Comparison of ENCODE assay signal across 8 cellular contexts in genomic region chr1:89198500-89199072, GRCh38. TPM values are rescaled to one million over a fixed set of nuclear protein-coding genes. Genes with fewer than 3 reads are reported as not detected.
DNase-seq lines count a peak whose midpoint lies in the region; ATAC-seq and TF ChIP-seq lines count a peak whose summit lies in the region.

Gene GBP4, minus strand, starts transcription at chr1:89198942. Its CDS starts 108 bp downstream, at chr1:89198834.

- no peak within 1 kb of the TSS for H4K5ac ChIP-seq in IMR-90 (ENCODE audit: low read depth, low read length)

- H3K27me3 Mint-ChIP-seq in nephron progenitor cell (ENCODE audit: low read depth, poor library complexity): no peaks in the 10 kb centered on the region

- no peak within 1 kb of the TSS for H2BK5ac ChIP-seq in IMR-90 (ENCODE audit: low read depth, low read length, poor library complexity, severe bottlenecking)

- ATAC-seq in GM19397 (IDR thresholded peaks at IDR 0.05; ENCODE audit: unreplicated experiment): peak; percentile 42
- peak; percentile 64 for ATAC-seq in IMR-90 (ENCODE audit: low read depth)
- no peak for ATAC-seq in SK-N-SH treated with all-trans-retinoic acid at 6 μM for 48 hours

- H2AK9ac ChIP-seq in IMR-90 (replicated peaks; ENCODE audit: low read depth, low read length, poor library complexity): no peak within 1 kb of the TSS

- intact Hi-C loops in IMR-90 (cut with micrococcal nuclease): no loop called here

- H3K23ac ChIP-seq in IMR-90 (ENCODE audit: low read depth, low read length): no peak within 1 kb of the TSS

- no peaks in the 10 kb centered on the region for H3K9me3 ChIP-seq in IMR-90 (ENCODE audit: control insufficient read depth, insufficient read depth, low read length)

- no peak for TF ChIP-seq RAD21 in IMR-90 (IDR thresholded peaks at IDR 0.05; ENCODE audit: low read length)

- H3K18ac ChIP-seq in IMR-90 (ENCODE audit: low read depth, low read length): no peak within 1 kb of the TSS

- in situ Hi-C loops in IMR-90 (cut with MboI; ENCODE audit: low sequenced_read_pairs): no loop called here

- no peak within 1 kb of the TSS for H2AK5ac ChIP-seq in IMR-90 (ENCODE audit: low read depth, low read length)

- H3K79me1 ChIP-seq in IMR-90 (ENCODE audit: low read depth in 1 of 2, low read length in 2 of 2): no peaks in the 10 kb centered on the region

- H3K56ac ChIP-seq in IMR-90 (ENCODE audit: extremely low read depth, insufficient read depth, low read length): no peak within 1 kb of the TSS

- dilution Hi-C loops in IMR-90 (cut with HindIII; ENCODE audit: low sequenced_read_pairs, unreplicated experiment): no loop called here

- peak within 1 kb of the TSS; percentile 69 for H2AFZ ChIP-seq in IMR-90 (replicated peaks; ENCODE audit: low read length, poor library complexity)

- peak within 1 kb of the TSS; percentile 34 for H3K4me3 ChIP-seq in IMR-90 (ENCODE audit: insufficient read depth, low read depth, low read length)

- peak; percentile 47 for DNase-seq in AG20443 (ENCODE audit: low spot score)
- peak; percentile 3 for DNase-seq in IMR-90
- DNase-seq in activated CD8-positive, alpha-beta memory T cell treated with anti-CD3 and anti-CD28 coated beads for 48 hours (ENCODE audit: low read depth in 2 of 3, low spot score in 2 of 3): peak in 2 of 3 experiments; percentile 14 to 15
- peak; percentile 5 to 19 for DNase-seq in erythroblast (lab: John Stamatoyannopoulos, UW)
- no peak for DNase-seq in nephron progenitor cell
- peak; percentile 29 for DNase-seq in superior temporal gyrus (ENCODE audit: extremely low spot score)

- no peak within 1 kb of the TSS; the same call in 1 of the 2 replicates for H3K9ac ChIP-seq in IMR-90 (ENCODE audit: low read depth, low read length)

- H3K4me1 Mint-ChIP-seq in nephron progenitor cell: peaks cover 13% of the 10 kb centered on the region

- no peaks in the 10 kb centered on the region for H3K4me1 ChIP-seq in IMR-90 (ENCODE audit: control insufficient read depth, insufficient read depth, low read length)

- no peak within 1 kb of the TSS for H2BK120ac ChIP-seq in IMR-90 (ENCODE audit: low read depth, low read length)

- TF ChIP-seq POLR2A in IMR-90 (IDR thresholded peaks at IDR 0.05; ENCODE audit: low read depth, low read length): no peak
- no peak for TF ChIP-seq POLR2A in erythroblast (IDR thresholded peaks at IDR 0.05; ENCODE audit: low read length)

- no TSS peak for BruUV-seq in IMR-90 (replicated peaks; lab: Mats Ljungman, UMichigan)

- no peak within 1 kb of the TSS for H4K91ac ChIP-seq in IMR-90 (ENCODE audit: insufficient read depth, low read depth, low read length)

- H3K14ac ChIP-seq in IMR-90 (replicated peaks; ENCODE audit: low read depth, low read length): no peak within 1 kb of the TSS

- 0% methylated on average over 3 of the region's 20 CpGs; no CpG with 5 or more reads in 1 of the 2 experiments for WGBS in IMR-90 (ENCODE audit: extremely low coverage in 2 of 2, insufficient read length in 1 of 2), 2 experiments

- H3K27me3 ChIP-seq in IMR-90 (ENCODE audit: control insufficient read depth, insufficient read depth, low read length): peaks cover 3% of the 10 kb centered on the region

- CTCF ChIA-PET in IMR-90 (lab: Yijun Ruan, JAX): no interaction called here

- H3K4ac ChIP-seq in IMR-90 (ENCODE audit: low read depth, low read length): no peak within 1 kb of the TSS

- TF ChIP-seq CTCF in IMR-90 (conservative IDR thresholded peaks at IDR 0.05; ENCODE audit: low read depth, low read length) (no peak), nephron progenitor cell (IDR thresholded peaks at IDR 0.05) (no peak)

- no peak within 1 kb of the TSS for H4K8ac ChIP-seq in IMR-90 (ENCODE audit: low read depth in 2 of 2, low read length in 2 of 2)

- no peak within 1 kb of the TSS for H3K27ac ChIP-seq in IMR-90 (ENCODE audit: insufficient read depth, low read length)

- no peak within 1 kb of the TSS for H2BK15ac ChIP-seq in IMR-90 (ENCODE audit: low read depth, low read length)

- POLR2A ChIA-PET in IMR-90 (lab: Charles Lee; ENCODE audit: unreplicated experiment): no interaction called here

- peak within 1 kb of the TSS; percentile 85 for H3K4me2 ChIP-seq in IMR-90 (ENCODE audit: low read depth, low read length)

- H4K20me1 ChIP-seq in IMR-90 (ENCODE audit: insufficient read depth, low read length): no peaks in the 10 kb centered on the region

- H3K9me3 Mint-ChIP-seq in nephron progenitor cell: no peaks in the 10 kb centered on the region

- H3K36me3 Mint-ChIP-seq in nephron progenitor cell (ENCODE audit: low read depth): no peaks in the 10 kb centered on the region

- no peaks in the 10 kb centered on the region for H3K9me1 ChIP-seq in IMR-90 (ENCODE audit: insufficient read depth, low read length)

- no peak within 1 kb of the TSS for H3K4me3 Mint-ChIP-seq in nephron progenitor cell

- no peak within 1 kb of the TSS for H2BK20ac ChIP-seq in IMR-90 (ENCODE audit: low read depth, low read length)

- H3K36me3 ChIP-seq in IMR-90 (ENCODE audit: control insufficient read depth, insufficient read depth, low read length): no peaks in the 10 kb centered on the region

- H3K27ac Mint-ChIP-seq in nephron progenitor cell: peak within 1 kb of the TSS; percentile 52

TF ChIP-seq in IMR-90, 13 proteins besides CTCF, POLR2A, EP300 and RAD21:
- TF ChIP-seq RFX5 (IDR thresholded peaks at IDR 0.05; ENCODE audit: low read depth, low read length) (no peak), RCOR1 (IDR thresholded peaks at IDR 0.05; ENCODE audit: insufficient replicate concordance, low read length) (no peak), FOS (IDR thresholded peaks at IDR 0.05; ENCODE audit: low read depth, low read length) (no peak), CHD1 (IDR thresholded peaks at IDR 0.05; ENCODE audit: low read depth, low read length) (no peak), SMC3 (IDR thresholded peaks at IDR 0.05; ENCODE audit: low read depth, low read length) (no peak)
TF ChIP-seq in IMR-90: peak in this region for 0.

TF ChIP-seq in SK-N-SH treated with all-trans-retinoic acid at 6 μM for 48 hours, 23 proteins besides CTCF, POLR2A, EP300 and RAD21:
- TF ChIP-seq SNAI2 (CRISPR knock-in tag; IDR thresholded peaks at IDR 0.05) (no peak), TOX (CRISPR knock-in tag; IDR thresholded peaks at IDR 0.05; ENCODE audit: borderline replicate concordance) (no peak), RARB (CRISPR knock-in tag; IDR thresholded peaks at IDR 0.05) (no peak), ISL1 (CRISPR knock-in tag; IDR thresholded peaks at IDR 0.05) (no peak), ZNF565 (CRISPR knock-in tag; conservative IDR thresholded peaks at IDR 0.05; ENCODE audit: low read depth) (no peak), ESRRG (CRISPR knock-in tag; IDR thresholded peaks at IDR 0.05) (no peak), GLIS3 (CRISPR knock-in tag; IDR thresholded peaks at IDR 0.05) (no peak)
- TF ChIP-seq, protein P1, sequence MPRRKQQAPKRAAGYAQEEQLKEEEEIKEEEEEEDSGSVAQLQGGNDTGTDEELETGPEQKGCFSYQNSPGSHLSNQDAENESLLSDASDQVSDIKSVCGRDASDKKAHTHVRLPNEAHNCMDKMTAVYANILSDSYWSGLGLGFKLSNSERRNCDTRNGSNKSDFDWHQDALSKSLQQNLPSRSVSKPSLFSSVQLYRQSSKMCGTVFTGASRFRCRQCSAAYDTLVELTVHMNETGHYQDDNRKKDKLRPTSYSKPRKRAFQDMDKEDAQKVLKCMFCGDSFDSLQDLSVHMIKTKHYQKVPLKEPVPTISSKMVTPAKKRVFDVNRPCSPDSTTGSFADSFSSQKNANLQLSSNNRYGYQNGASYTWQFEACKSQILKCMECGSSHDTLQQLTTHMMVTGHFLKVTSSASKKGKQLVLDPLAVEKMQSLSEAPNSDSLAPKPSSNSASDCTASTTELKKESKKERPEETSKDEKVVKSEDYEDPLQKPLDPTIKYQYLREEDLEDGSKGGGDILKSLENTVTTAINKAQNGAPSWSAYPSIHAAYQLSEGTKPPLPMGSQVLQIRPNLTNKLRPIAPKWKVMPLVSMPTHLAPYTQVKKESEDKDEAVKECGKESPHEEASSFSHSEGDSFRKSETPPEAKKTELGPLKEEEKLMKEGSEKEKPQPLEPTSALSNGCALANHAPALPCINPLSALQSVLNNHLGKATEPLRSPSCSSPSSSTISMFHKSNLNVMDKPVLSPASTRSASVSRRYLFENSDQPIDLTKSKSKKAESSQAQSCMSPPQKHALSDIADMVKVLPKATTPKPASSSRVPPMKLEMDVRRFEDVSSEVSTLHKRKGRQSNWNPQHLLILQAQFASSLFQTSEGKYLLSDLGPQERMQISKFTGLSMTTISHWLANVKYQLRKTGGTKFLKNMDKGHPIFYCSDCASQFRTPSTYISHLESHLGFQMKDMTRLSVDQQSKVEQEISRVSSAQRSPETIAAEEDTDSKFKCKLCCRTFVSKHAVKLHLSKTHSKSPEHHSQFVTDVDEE (CRISPR knock-in tag; IDR thresholded peaks at IDR 0.05): no peak
- TF ChIP-seq, protein P2, sequence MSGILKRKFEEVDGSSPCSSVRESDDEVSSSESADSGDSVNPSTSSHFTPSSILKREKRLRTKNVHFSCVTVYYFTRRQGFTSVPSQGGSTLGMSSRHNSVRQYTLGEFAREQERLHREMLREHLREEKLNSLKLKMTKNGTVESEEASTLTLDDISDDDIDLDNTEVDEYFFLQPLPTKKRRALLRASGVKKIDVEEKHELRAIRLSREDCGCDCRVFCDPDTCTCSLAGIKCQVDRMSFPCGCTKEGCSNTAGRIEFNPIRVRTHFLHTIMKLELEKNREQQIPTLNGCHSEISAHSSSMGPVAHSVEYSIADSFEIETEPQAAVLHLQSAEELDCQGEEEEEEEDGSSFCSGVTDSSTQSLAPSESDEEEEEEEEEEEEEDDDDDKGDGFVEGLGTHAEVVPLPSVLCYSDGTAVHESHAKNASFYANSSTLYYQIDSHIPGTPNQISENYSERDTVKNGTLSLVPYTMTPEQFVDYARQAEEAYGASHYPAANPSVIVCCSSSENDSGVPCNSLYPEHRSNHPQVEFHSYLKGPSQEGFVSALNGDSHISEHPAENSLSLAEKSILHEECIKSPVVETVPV (CRISPR knock-in tag; IDR thresholded peaks at IDR 0.05): no peak
TF ChIP-seq in SK-N-SH treated with all-trans-retinoic acid at 6 μM for 48 hours: peak in this region for 0.

RNA-seq across cellular contexts. Expression of gene GBP4, which starts in this region (rescaled TPM):
- total RNA-seq in IMR-90 (2012; rRNA removed): not detected in 2 replicates
- polyA plus RNA-seq in IMR-90 (2012; rRNA removed): not detected in 2 replicates
- not detected in 2 replicates for polyA plus RNA-seq in IMR-90 (2012; cell fraction: cytosol; rRNA removed)
- not detected in 2 replicates for polyA plus RNA-seq in IMR-90 (2012; cell fraction: nucleus; rRNA removed; ENCODE audit: low replicate concordance)

Comparison
In these comparisons a context has a peak if more than half of its experiments do, and no peak if none do; other contexts are left out.
1. Peak in DNase-seq, ATAC-seq, H3K4me3 ChIP-seq and H3K4me2 ChIP-seq in IMR-90; RNA of the gene not detected or under 1 TPM.